In the genomic region with DNA sequence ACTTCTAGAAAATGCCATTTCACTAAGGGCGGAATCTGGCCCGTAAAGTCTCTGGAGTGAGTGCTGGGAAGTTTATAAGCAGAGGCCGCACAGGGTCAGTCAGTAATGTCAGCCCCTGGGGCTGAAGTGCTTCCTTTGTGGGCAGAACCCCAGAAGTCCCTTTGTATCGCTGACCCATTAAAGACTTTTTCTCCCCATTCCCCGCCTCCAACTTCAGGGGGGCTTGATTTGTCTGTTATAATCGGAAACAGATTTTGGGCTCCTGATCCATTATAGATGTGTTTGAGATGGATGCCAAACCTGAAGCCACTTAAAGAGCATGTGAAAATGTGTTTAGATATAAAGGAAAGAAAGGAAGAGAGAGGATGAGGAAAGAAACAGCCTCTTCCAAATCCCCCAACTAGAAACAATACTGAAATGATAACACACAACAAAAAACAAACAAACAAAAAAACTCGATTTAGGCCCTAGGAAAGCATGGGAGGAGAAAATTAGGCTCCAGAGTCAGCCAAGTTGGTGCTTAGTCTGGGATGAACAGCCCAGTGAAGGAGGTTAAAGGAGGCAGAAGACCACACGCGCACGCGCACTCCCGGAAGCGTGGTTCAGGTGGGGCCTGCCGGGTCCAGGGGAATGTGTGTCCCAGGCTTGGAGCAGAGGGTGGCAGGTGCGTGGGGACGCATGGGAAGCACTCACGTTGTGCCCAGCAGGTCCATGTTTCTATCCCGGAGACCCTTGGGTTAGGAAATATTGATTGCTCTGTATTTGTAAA, we compare ENCODE assay signal across 19 cellular contexts. TPM values are rescaled to one million over a fixed set of nuclear protein-coding genes. Genes with fewer than 3 reads are reported as not detected.
DNase-seq lines count a peak whose midpoint lies in the region; ATAC-seq, FAIRE-seq and TF ChIP-seq lines count a peak whose summit lies in the region.
"Had no signal": no experiment of that assay in that cellular context is flagged by ENCODE, and none has a peak within 500 bp of the region (broad histone marks: within the 10 kb centered on the region; RNA-seq: fewer than 3 reads in every experiment).

No MANE protein-coding gene starts in this region.

- H3K27me3 ChIP-seq in layer of hippocampus (ENCODE audit: control insufficient read depth, insufficient read depth, low read length) (no peaks in the 10 kb centered on the region), suprapubic skin (no peaks in the 10 kb centered on the region)
- H3K27me3 ChIP-seq: ascending aorta, Peyer's patch, upper lobe of left lung had no signal

- POLR2A ChIA-PET in activated naive CD8-positive, alpha-beta T cell treated with anti-CD3 and anti-CD28 coated beads, Interleukin-2, amount 10 ng/mL, durations not matched to agents 7 days and 5 days (lab: Charles Lee), result no interaction called here
- POLR2A ChIA-PET in activated CD8-positive, alpha-beta T cell treated with anti-CD3 and anti-CD28 coated beads for 36 hours (lab: Charles Lee), result no interaction called here

- no peaks in the 10 kb centered on the region for H3K27me3 Mint-ChIP-seq in activated naive CD8-positive, alpha-beta T cell treated with anti-CD3 and anti-CD28 coated beads, Interleukin-2, amount 10 ng/mL, durations not matched to agents 7 days and 5 days
- no peaks in the 10 kb centered on the region for H3K27me3 Mint-ChIP-seq in activated naive CD8-positive, alpha-beta T cell treated with anti-CD3 and anti-CD28 coated beads for 36 hours
- H3K27me3 Mint-ChIP-seq in activated CD8-positive, alpha-beta T cell treated with anti-CD3 and anti-CD28 coated beads for 36 hours, result no peaks in the 10 kb centered on the region
- no peaks in the 10 kb centered on the region for H3K27me3 Mint-ChIP-seq in stimulated activated naive B cell treated with anti-CD40 and anti-IgM and Interleukin-4, amounts not matched to agents 10 μg/mL and 1 μg/mL and 100 μg/mL, for 72 hours
- H3K27me3 Mint-ChIP-seq: activated T-cell treated with anti-CD3 and anti-CD28 coated beads, Interleukin-2, amount 50 U/mL, for 24 hours; naive B cell had no signal

- DNase-seq in activated naive CD8-positive, alpha-beta T cell treated with anti-CD3 and anti-CD28 coated beads, Interleukin-2, amount 10 ng/mL, durations not matched to agents 7 days and 5 days, result no peak
- DNase-seq in activated naive CD8-positive, alpha-beta T cell treated with anti-CD3 and anti-CD28 coated beads for 36 hours, result no peak
- DNase-seq in activated CD8-positive, alpha-beta T cell treated with anti-CD3 and anti-CD28 coated beads for 36 hours, result no peak
- DNase-seq in stimulated activated naive B cell treated with anti-CD40 and anti-IgM and Interleukin-4, amounts not matched to agents 10 μg/mL and 1 μg/mL and 100 μg/mL, for 72 hours, result no peak
- DNase-seq in frontal cortex (ENCODE audit: low spot score in 2 of 2) (no peak), suprapubic skin (ENCODE audit: low spot score in 2 of 2) (no peak)
- DNase-seq: activated CD4-positive, CD25-positive, alpha-beta regulatory T cell treated with anti-CD3 and anti-CD28 coated beads, Interleukin-2, amount 50 U/mL, for 72 hours; activated T-cell treated with anti-CD3 and anti-CD28 coated beads, Interleukin-2, amount 50 U/mL, for 24 hours; left ventricle myocardium inferior; naive B cell; NCI-H2029 treated with DMSO at 0.1 percent for 48 hours; NCI-H748 treated with DMSO at 0.1 percent for 48 hours; Peyer's patch; stimulated activated CD4-positive, alpha-beta T cell treated with anti-CD3 and anti-CD28 coated beads, Interleukin-2, amount 100 ng/mL, for 24 hours had no signal

- 83% methylated on average over 17 of the region's 18 CpGs for WGBS in suprapubic skin

- H3K36me3 ChIP-seq in suprapubic skin, result no peaks in the 10 kb centered on the region
- H3K36me3 ChIP-seq: ascending aorta, Peyer's patch, upper lobe of left lung had no signal

- no peak for TF ChIP-seq POLR2A in suprapubic skin (IDR thresholded peaks at IDR 0.05)

- TF ChIP-seq CTCF in activated CD8-positive, alpha-beta T cell treated with anti-CD3 and anti-CD28 coated beads for 36 hours (IDR thresholded peaks at IDR 0.05), result no peak
- no peak for TF ChIP-seq CTCF in suprapubic skin (IDR thresholded peaks at IDR 0.05)

- no peak for TF ChIP-seq EP300 in suprapubic skin (IDR thresholded peaks at IDR 0.05)

- H3K27ac ChIP-seq in layer of hippocampus (ENCODE audit: low read depth, low read length) (peak overlapping the region; percentile 48), suprapubic skin (no peak overlapping the region)
- H3K27ac ChIP-seq: ascending aorta, Peyer's patch, upper lobe of left lung had no signal

- H3K4me3 Mint-ChIP-seq in activated naive CD8-positive, alpha-beta T cell treated with anti-CD3 and anti-CD28 coated beads, Interleukin-2, amount 10 ng/mL, durations not matched to agents 7 days and 5 days, result peak overlapping the region; percentile 47
- no peak overlapping the region for H3K4me3 Mint-ChIP-seq in activated naive CD8-positive, alpha-beta T cell treated with anti-CD3 and anti-CD28 coated beads for 36 hours
- H3K4me3 Mint-ChIP-seq in activated CD8-positive, alpha-beta T cell treated with anti-CD3 and anti-CD28 coated beads for 36 hours, result no peak overlapping the region
- no peak overlapping the region for H3K4me3 Mint-ChIP-seq in stimulated activated naive B cell treated with anti-CD40 and anti-IgM and Interleukin-4, amounts not matched to agents 10 μg/mL and 1 μg/mL and 100 μg/mL, for 72 hours
- H3K4me3 Mint-ChIP-seq: activated T-cell treated with anti-CD3 and anti-CD28 coated beads, Interleukin-2, amount 50 U/mL, for 24 hours had no signal

- peak overlapping the region; percentile 75 for H3K27ac Mint-ChIP-seq in activated naive CD8-positive, alpha-beta T cell treated with anti-CD3 and anti-CD28 coated beads, Interleukin-2, amount 10 ng/mL, durations not matched to agents 7 days and 5 days
- H3K27ac Mint-ChIP-seq in activated naive CD8-positive, alpha-beta T cell treated with anti-CD3 and anti-CD28 coated beads for 36 hours, result no peak overlapping the region
- peak overlapping the region; percentile 47 for H3K27ac Mint-ChIP-seq in activated CD8-positive, alpha-beta T cell treated with anti-CD3 and anti-CD28 coated beads for 36 hours
- H3K27ac Mint-ChIP-seq in stimulated activated naive B cell treated with anti-CD40 and anti-IgM and Interleukin-4, amounts not matched to agents 10 μg/mL and 1 μg/mL and 100 μg/mL, for 72 hours, result peak overlapping the region; percentile 60

- H3K9me3 ChIP-seq in suprapubic skin, result no peaks in the 10 kb centered on the region
- H3K9me3 ChIP-seq: ascending aorta, left ventricle myocardium inferior, Peyer's patch, upper lobe of left lung had no signal

- peaks cover 82% of the 10 kb centered on the region for H3K4me1 Mint-ChIP-seq in activated naive CD8-positive, alpha-beta T cell treated with anti-CD3 and anti-CD28 coated beads, Interleukin-2, amount 10 ng/mL, durations not matched to agents 7 days and 5 days
- H3K4me1 Mint-ChIP-seq in activated naive CD8-positive, alpha-beta T cell treated with anti-CD3 and anti-CD28 coated beads for 36 hours, result peaks cover 76% of the 10 kb centered on the region
- peaks cover 79% of the 10 kb centered on the region for H3K4me1 Mint-ChIP-seq in activated CD8-positive, alpha-beta T cell treated with anti-CD3 and anti-CD28 coated beads for 36 hours (ENCODE audit: low read depth)
- H3K4me1 Mint-ChIP-seq in stimulated activated naive B cell treated with anti-CD40 and anti-IgM and Interleukin-4, amounts not matched to agents 10 μg/mL and 1 μg/mL and 100 μg/mL, for 72 hours, result peaks cover 50 to 76% of the 10 kb centered on the region in 2 donors

- no peaks in the 10 kb centered on the region for H3K4me1 ChIP-seq in suprapubic skin

- H3K36me3 Mint-ChIP-seq in activated naive CD8-positive, alpha-beta T cell treated with anti-CD3 and anti-CD28 coated beads, Interleukin-2, amount 10 ng/mL, durations not matched to agents 7 days and 5 days, result peaks cover 38% of the 10 kb centered on the region
- peaks cover 28% of the 10 kb centered on the region for H3K36me3 Mint-ChIP-seq in activated naive CD8-positive, alpha-beta T cell treated with anti-CD3 and anti-CD28 coated beads for 36 hours
- H3K36me3 Mint-ChIP-seq in activated CD8-positive, alpha-beta T cell treated with anti-CD3 and anti-CD28 coated beads for 36 hours (ENCODE audit: low read depth), result peaks cover 35% of the 10 kb centered on the region
- H3K36me3 Mint-ChIP-seq in stimulated activated naive B cell treated with anti-CD40 and anti-IgM and Interleukin-4, amounts not matched to agents 10 μg/mL and 1 μg/mL and 100 μg/mL, for 72 hours, result peaks cover 33 to 53% of the 10 kb centered on the region in 2 donors

- intact Hi-C loops in activated CD8-positive, alpha-beta T cell treated with anti-CD3 and anti-CD28 coated beads for 36 hours (cut with micrococcal nuclease), result no loop called here

- CTCF ChIA-PET in activated CD8-positive, alpha-beta T cell treated with anti-CD3 and anti-CD28 coated beads for 36 hours (lab: Charles Lee), result no interaction called here

- H3K9me3 Mint-ChIP-seq in activated naive CD8-positive, alpha-beta T cell treated with anti-CD3 and anti-CD28 coated beads, Interleukin-2, amount 10 ng/mL, durations not matched to agents 7 days and 5 days, result no peaks in the 10 kb centered on the region
- H3K9me3 Mint-ChIP-seq in activated naive CD8-positive, alpha-beta T cell treated with anti-CD3 and anti-CD28 coated beads for 36 hours, result no peaks in the 10 kb centered on the region
- H3K9me3 Mint-ChIP-seq in activated CD8-positive, alpha-beta T cell treated with anti-CD3 and anti-CD28 coated beads for 36 hours, result no peaks in the 10 kb centered on the region
- H3K9me3 Mint-ChIP-seq in stimulated activated naive B cell treated with anti-CD40 and anti-IgM and Interleukin-4, amounts not matched to agents 10 μg/mL and 1 μg/mL and 100 μg/mL, for 72 hours, result no peaks in the 10 kb centered on the region
- H3K9me3 Mint-ChIP-seq: activated T-cell treated with anti-CD3 and anti-CD28 coated beads, Interleukin-2, amount 50 U/mL, for 24 hours; naive B cell had no signal

- H3K4me3 ChIP-seq in suprapubic skin, result no peak overlapping the region
- H3K4me3 ChIP-seq: ascending aorta, left ventricle myocardium inferior, Peyer's patch, upper lobe of left lung had no signal

- FAIRE-seq in frontal cortex (lab: Jason Lieb, UNC), result no peak
- FAIRE-seq: D721Med had no signal

- no peak for ATAC-seq in activated naive CD8-positive, alpha-beta T cell treated with anti-CD3 and anti-CD28 coated beads, Interleukin-2, amount 10 ng/mL, durations not matched to agents 7 days and 5 days (ENCODE audit: low read depth)
- no peak for ATAC-seq in activated CD8-positive, alpha-beta T cell treated with anti-CD3 and anti-CD28 coated beads for 36 hours
- ATAC-seq in stimulated activated naive B cell treated with anti-CD40 and anti-IgM and Interleukin-4, amounts not matched to agents 10 μg/mL and 1 μg/mL and 100 μg/mL, for 72 hours (replicated peaks), result no peak
- ATAC-seq in HG03565 (IDR thresholded peaks at IDR 0.05; ENCODE audit: unreplicated experiment), result no peak

RNA-seq across cellular contexts. Expression of gene MSI2, which starts 27.1 kb away (rescaled TPM):
- total RNA-seq in activated naive CD8-positive, alpha-beta T cell treated with anti-CD3 and anti-CD28 coated beads, Interleukin-2, amount 10 ng/mL, durations not matched to agents 7 days and 5 days, result 100 to 1,000 TPM; 113 to 114 TPM
- total RNA-seq in activated naive CD8-positive, alpha-beta T cell treated with anti-CD3 and anti-CD28 coated beads for 36 hours, result 10 to 100 TPM; 48.0 to 49.4 TPM
- total RNA-seq in activated CD8-positive, alpha-beta T cell treated with anti-CD3 and anti-CD28 coated beads for 36 hours, result 10 to 100 TPM; 59.6 to 61.7 TPM
- total RNA-seq in frontal cortex, result 31.0 TPM
- total RNA-seq in suprapubic skin, result 10 to 100 TPM; 19.7 to 35.8 (median 22.4) TPM
